ENCODE assay signal across 22 cellular contexts in the genomic region with DNA sequence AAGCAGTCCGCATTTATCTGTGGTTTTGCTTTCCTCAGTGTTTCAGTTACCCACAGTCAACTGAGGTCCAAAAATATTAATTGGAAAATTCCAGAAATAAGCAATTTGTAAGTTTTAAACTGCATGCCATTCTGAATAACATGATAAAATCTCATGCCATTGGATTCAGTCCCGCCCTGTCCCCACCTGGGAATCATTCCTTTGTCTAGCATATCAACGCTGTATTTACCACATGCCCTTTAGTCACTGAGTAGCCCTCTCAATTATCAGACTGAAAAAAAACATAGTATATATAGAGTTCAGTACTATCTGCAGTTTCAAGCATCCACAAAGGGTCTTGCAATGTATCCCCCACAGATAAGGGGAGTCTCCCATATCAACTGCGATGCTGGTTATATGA. TPM values are rescaled to one million over a fixed set of nuclear protein-coding genes. Genes with fewer than 3 reads are reported as not detected.
DNase-seq lines count a peak whose midpoint lies in the region; ATAC-seq and TF ChIP-seq lines count a peak whose summit lies in the region.
"Had no signal": no experiment of that assay in that cellular context is flagged by ENCODE, and none has a peak within 500 bp of the region (broad histone marks: within the 10 kb centered on the region; RNA-seq: fewer than 3 reads in every experiment).

No MANE protein-coding gene starts in this region.

- peak overlapping the region; percentile 41 for H3K9ac ChIP-seq in adipocyte (ENCODE audit: low read length)

- TF ChIP-seq CTCF in natural killer cell (IDR thresholded peaks at IDR 0.05) (no peak), upper lobe of right lung (IDR thresholded peaks at IDR 0.05) (no peak)

- peaks cover 30% of the 10 kb centered on the region for H3K36me3 Mint-ChIP-seq in T-helper 1 cell treated with Interleukin-12 subunit alpha and Interleukin-12 subunit beta and Interleukin-4 antibody, amounts not matched to agents 30 μg/mL and 1 μg/mL, for 36 hours (ENCODE audit: low read depth)
- peaks cover 6% of the 10 kb centered on the region for H3K36me3 Mint-ChIP-seq in natural killer cell

- no peaks in the 10 kb centered on the region for H3K9me3 Mint-ChIP-seq in T-helper 1 cell treated with Interleukin-12 subunit alpha and Interleukin-12 subunit beta and Interleukin-4 antibody, amounts not matched to agents 30 μg/mL and 1 μg/mL, for 36 hours
- H3K9me3 Mint-ChIP-seq in natural killer cell = no peaks in the 10 kb centered on the region
- H3K9me3 Mint-ChIP-seq: activated naive CD4-positive, alpha-beta T cell treated with anti-CD3 and anti-CD28 coated beads for 36 hours had no signal

- no peak for DNase-seq in T-helper 1 cell
- peak; percentile 26 for DNase-seq in HT-29 (ENCODE audit: low spot score)
- no peak for DNase-seq in adipocyte (ENCODE audit: low read depth)
- no peak for DNase-seq in natural killer cell
- DNase-seq in upper lobe of right lung = no peak
- DNase-seq: activated CD4-positive, alpha-beta T cell treated with anti-CD3 and anti-CD28 coated beads, Interleukin-2, amount 50 U/mL, for 1 hour; activated CD8-positive, alpha-beta memory T cell treated with anti-CD3 and anti-CD28 coated beads, Interleukin-2, amount 50 U/mL, for 48 hours; activated naive CD4-positive, alpha-beta T cell treated with anti-CD3 and anti-CD28 coated beads for 36 hours; AML-193; glutamatergic neuron; midbrain; NCI-H1436; NCI-H2171; NCI-H526 treated with DMSO at 0.1 percent for 48 hours; stimulated activated CD4-positive, alpha-beta T cell treated with anti-CD3 and anti-CD28 coated beads, Interleukin-4, amount 100 ng/mL, for 1 hour; uterus had no signal

- no peak overlapping the region for H3K4me3 Mint-ChIP-seq in T-helper 1 cell treated with Interleukin-12 subunit alpha and Interleukin-12 subunit beta and Interleukin-4 antibody, amounts not matched to agents 30 μg/mL and 1 μg/mL, for 36 hours
- H3K4me3 Mint-ChIP-seq in natural killer cell = no peak overlapping the region
- H3K4me3 Mint-ChIP-seq: activated naive CD4-positive, alpha-beta T cell treated with anti-CD3 and anti-CD28 coated beads for 36 hours had no signal

- H3K4me1 Mint-ChIP-seq in T-helper 1 cell treated with Interleukin-12 subunit alpha and Interleukin-12 subunit beta and Interleukin-4 antibody, amounts not matched to agents 30 μg/mL and 1 μg/mL, for 36 hours (ENCODE audit: low read depth) = peaks cover 39% of the 10 kb centered on the region
- H3K4me1 Mint-ChIP-seq in natural killer cell = peaks cover 51 to 54% of the 10 kb centered on the region in 2 donors

- H3K4me1 ChIP-seq in adipocyte (ENCODE audit: control insufficient read depth, insufficient read depth, low read length) (peaks cover 46% of the 10 kb centered on the region), upper lobe of right lung (peaks cover 21% of the 10 kb centered on the region)

- no peaks in the 10 kb centered on the region for H3K9me3 ChIP-seq in adipocyte (ENCODE audit: control insufficient read depth, low read length)
- H3K9me3 ChIP-seq in upper lobe of right lung = no peaks in the 10 kb centered on the region
- H3K9me3 ChIP-seq: HAP-1, uterus had no signal

- ATAC-seq in natural killer cell (no peak), HG02840 (IDR thresholded peaks at IDR 0.05; ENCODE audit: low FRiP score, unreplicated experiment) (no peak), upper lobe of right lung (no peak), HG03280 (IDR thresholded peaks at IDR 0.05; ENCODE audit: unreplicated experiment) (no peak)
- ATAC-seq: left lobe of liver had no signal

- peaks cover 3% of the 10 kb centered on the region for H3K36me3 ChIP-seq in adipocyte (ENCODE audit: control insufficient read depth, insufficient read depth, low read length, severe bottlenecking)
- peaks cover 14% of the 10 kb centered on the region for H3K36me3 ChIP-seq in upper lobe of right lung
- H3K36me3 ChIP-seq: uterus had no signal

- H3K27me3 ChIP-seq in adipocyte (replicated peaks; ENCODE audit: control insufficient read depth, insufficient read depth, low read length) (no peaks in the 10 kb centered on the region), upper lobe of right lung (no peaks in the 10 kb centered on the region)
- H3K27me3 ChIP-seq: uterus had no signal

- intact Hi-C loops in natural killer cell (cut with micrococcal nuclease) (loop anchor here (2.0 kb wide), 1 partner anchor 14 kb away; no protein-coding TSS in a partner anchor), upper lobe of right lung (cut with DNase I) (no loop called here)

- H3K27me3 Mint-ChIP-seq in T-helper 1 cell treated with Interleukin-12 subunit alpha and Interleukin-12 subunit beta and Interleukin-4 antibody, amounts not matched to agents 30 μg/mL and 1 μg/mL, for 36 hours (ENCODE audit: low read depth) = no peaks in the 10 kb centered on the region
- no peaks in the 10 kb centered on the region for H3K27me3 Mint-ChIP-seq in natural killer cell (ENCODE audit: low read depth in 2 of 2)

- H3K27ac Mint-ChIP-seq in T-helper 1 cell treated with Interleukin-12 subunit alpha and Interleukin-12 subunit beta and Interleukin-4 antibody, amounts not matched to agents 30 μg/mL and 1 μg/mL, for 36 hours = peak overlapping the region; percentile 65
- H3K27ac Mint-ChIP-seq in natural killer cell = peak overlapping the region; percentile 83 to 88

- H3K4me3 ChIP-seq in adipocyte (ENCODE audit: low read length) = peak overlapping the region; percentile 16
- H3K4me3 ChIP-seq in upper lobe of right lung = no peak overlapping the region
- H3K4me3 ChIP-seq: HAP-1, uterus had no signal

- H3K27ac ChIP-seq in upper lobe of right lung = no peak overlapping the region
- H3K27ac ChIP-seq: 22Rv1, uterus had no signal

RNA-seq across cellular contexts. Expression of gene RANBP9, which starts 17.1 kb away (rescaled TPM):
- total RNA-seq in HT-29 (2014; rRNA removed; shearing (Covaris generic)) = 13.0 and 15.1 TPM in 2 replicates
- total RNA-seq in natural killer cell = 10 to 100 TPM; 52.2 to 62.5 (median 57.6) TPM
- 38.5 TPM for total RNA-seq in upper lobe of right lung
